In the genomic region with DNA sequence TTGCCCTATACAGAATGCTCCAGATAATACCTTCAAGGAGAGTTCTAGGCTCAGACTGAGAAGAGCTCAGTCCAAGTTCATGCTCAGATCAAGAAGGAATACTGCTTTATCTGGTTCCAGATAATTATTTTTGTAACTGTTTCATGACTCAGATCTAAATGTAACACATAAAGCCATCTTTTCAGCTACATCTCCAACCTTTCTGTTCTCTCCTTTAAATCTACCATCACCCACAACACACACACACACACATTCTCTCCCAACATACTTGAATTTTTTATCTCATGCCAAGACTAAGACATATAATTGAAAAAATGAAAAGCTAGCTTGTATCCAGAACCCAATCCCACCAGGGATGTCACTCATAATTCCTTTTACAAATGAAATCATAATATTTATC, we compare ENCODE assay signal across 21 cellular contexts. TPM values are rescaled to one million over a fixed set of nuclear protein-coding genes. Genes with fewer than 3 reads are reported as not detected.
DNase-seq lines count a peak whose midpoint lies in the region; ATAC-seq, FAIRE-seq and TF ChIP-seq lines count a peak whose summit lies in the region.
"Had no signal": no experiment of that assay in that cellular context is flagged by ENCODE, and none has a peak within 500 bp of the region (broad histone marks: within the 10 kb centered on the region; RNA-seq: fewer than 3 reads in every experiment).

No MANE protein-coding gene starts in this region.

- H3K27me3 ChIP-seq in DND-41 (ENCODE audit: insufficient read depth, low read length, poor library complexity): no peaks in the 10 kb centered on the region
- H3K27me3 ChIP-seq in HCT116 (ENCODE audit: insufficient read depth, low read length): no peaks in the 10 kb centered on the region
- H3K27me3 ChIP-seq in SJCRH30: no peaks in the 10 kb centered on the region

- H3K4me3 Mint-ChIP-seq in T-helper 17 cell: no peak overlapping the region
- H3K4me3 Mint-ChIP-seq: CD14-positive monocyte had no signal

- H3K27ac ChIP-seq in DND-41 (ENCODE audit: low read length) (peak overlapping the region; percentile 2; the same call in 1 of the 2 replicates), HCT116 (ENCODE audit: low read depth, low read length) (peak overlapping the region; percentile 82; the same call in 1 of the 2 replicates), SJCRH30 (no peak overlapping the region), kidney (ENCODE audit: low read depth in 2 of 2, low read length in 2 of 2) (no peak overlapping the region)
- H3K27ac ChIP-seq: A549, HL-60, SK-N-MC had no signal

- no TSS peak for BruUV-seq in HCT116 (replicated peaks; lab: Mats Ljungman, UMichigan)

- H3K36me3 ChIP-seq in DND-41 (ENCODE audit: insufficient read depth, low read length): peaks cover 8% of the 10 kb centered on the region
- no peaks in the 10 kb centered on the region for H3K36me3 ChIP-seq in HCT116 (ENCODE audit: control insufficient read depth in 1 of 2, insufficient read depth in 2 of 2, low read length in 2 of 2)
- no peaks in the 10 kb centered on the region for H3K36me3 ChIP-seq in SJCRH30
- H3K36me3 ChIP-seq in kidney (ENCODE audit: control insufficient read depth in 1 of 2, insufficient read depth in 2 of 2, low read length in 2 of 2): no peaks in the 10 kb centered on the region

- no peak overlapping the region for H3K4me2 ChIP-seq in DND-41 (ENCODE audit: insufficient read depth, low read length)
- H3K4me2 ChIP-seq in HCT116 (ENCODE audit: low read length): peak overlapping the region; percentile 82
- H3K4me2 ChIP-seq: A549 had no signal

- DNase-seq in DND-41 (no peak), HCT116 (ENCODE audit: low read depth, low spot score) (no peak), T-helper 17 cell (no peak), iris pigment epithelial cell (ENCODE audit: low read depth) (peak; percentile 35), SJCRH30 (no peak), T1000 (lab: John Stamatoyannopoulos, UW) (no peak), NCI-H2029 (lab: John Stamatoyannopoulos, UW) (no peak), kidney (no peak)
- DNase-seq: AML-193, H7, NCI-H1092, NCI-H146, NCI-H226, NCI-H524 treated with DMSO at 0.1 percent for 48 hours, T-helper 1 cell had no signal

- peaks cover 18% of the 10 kb centered on the region for H3K4me1 Mint-ChIP-seq in T-helper 17 cell

- TF ChIP-seq RAD21 in HCT116 (IDR thresholded peaks at IDR 0.05; ENCODE audit: low read depth): no peak

- H3K9me2 ChIP-seq in HCT116 (ENCODE audit: insufficient read depth): no peaks in the 10 kb centered on the region

- H3K4me3 ChIP-seq in DND-41 (ENCODE audit: low read depth in 1 of 2, low read length in 2 of 2): no peak overlapping the region
- no peak overlapping the region for H3K4me3 ChIP-seq in HCT116 (replicated peaks in 1 of 2; ENCODE audit: low read depth in 1 of 2, low read length in 2 of 2)
- no peak overlapping the region for H3K4me3 ChIP-seq in SJCRH30
- H3K4me3 ChIP-seq in kidney (ENCODE audit: low read length in 2 of 2): no peak overlapping the region
- H3K4me3 ChIP-seq: A549, K562, SK-N-MC had no signal

- FAIRE-seq in kidney (lab: Jason Lieb, UNC): no peak
- FAIRE-seq: A549, K562 had no signal

- ATAC-seq in DND-41 (ENCODE audit: insufficient read depth, low read depth): no peak
- ATAC-seq in HCT116: no peak
- ATAC-seq in T-helper 17 cell: no peak
- ATAC-seq: A549, K562, Panc1 had no signal

- TF ChIP-seq CTCF in DND-41 (IDR thresholded peaks at IDR 0.05; ENCODE audit: borderline replicate concordance, extremely low read depth, low read length, poor library complexity, severe bottlenecking) (no peak), HCT116 (IDR thresholded peaks at IDR 0.05 in 2 of 3, conservative IDR thresholded peaks at IDR 0.05 in 1 of 3; ENCODE audit: borderline replicate concordance in 1 of 3, insufficient read depth in 1 of 3, low read depth in 2 of 3, low read length in 2 of 3) (no peak), kidney (IDR thresholded peaks at IDR 0.05; ENCODE audit: borderline replicate concordance, extremely low read depth, insufficient read depth) (no peak)

- CTCF ChIA-PET in HCT116 (lab: Charles Lee): no interaction called here

- TF ChIP-seq POLR2A in HCT116 (IDR thresholded peaks at IDR 0.05; ENCODE audit: borderline replicate concordance, extremely low read depth, insufficient read depth, insufficient read length): no peak

- RAD21 ChIA-PET in HCT116 (lab: Charles Lee; ENCODE audit: low non-redundant PET in 1 of 2, low total read pairs in 2 of 2, uncharacterized antibody in 2 of 2, unreplicated experiment in 2 of 2): no interaction called here

- H3K9ac ChIP-seq in DND-41 (ENCODE audit: low read depth, low read length) (no peak overlapping the region), HCT116 (ENCODE audit: low read length) (peak overlapping the region; percentile 50; the same call in 1 of the 2 replicates), kidney (ENCODE audit: low read length in 2 of 2) (no peak overlapping the region)

- H3K27me3 Mint-ChIP-seq in T-helper 17 cell: no peaks in the 10 kb centered on the region

- intact Hi-C loops in HCT116 (cut with micrococcal nuclease): no loop called here
- intact Hi-C loops in kidney (cut with DNase I): no loop called here

- H3K79me2 ChIP-seq in DND-41 (ENCODE audit: insufficient read depth, low read length) (peaks cover 100% of the 10 kb centered on the region), HCT116 (ENCODE audit: insufficient read depth, low read length) (peaks cover 90% of the 10 kb centered on the region)

- POLR2A ChIA-PET in HCT116 (lab: Charles Lee): no interaction called here

- H3K36me3 Mint-ChIP-seq in T-helper 17 cell (ENCODE audit: low read depth): peaks cover 2% of the 10 kb centered on the region

- H3K4me1 ChIP-seq in DND-41 (ENCODE audit: insufficient read depth, low read length) (peaks cover 69% of the 10 kb centered on the region), HCT116 (ENCODE audit: control insufficient read depth in 1 of 2, insufficient read depth in 2 of 2, low read length in 2 of 2) (peaks cover 48 to 54% of the 10 kb centered on the region in 2 experiments), SJCRH30 (no peaks in the 10 kb centered on the region), kidney (ENCODE audit: control insufficient read depth in 1 of 2, insufficient read depth in 1 of 2, low read depth in 1 of 2, low read length in 2 of 2) (peaks cover 0 to 2% of the 10 kb centered on the region in 2 donors)

- H4K20me1 ChIP-seq in DND-41 (ENCODE audit: insufficient read depth, low read length) (peaks cover 9% of the 10 kb centered on the region), HCT116 (ENCODE audit: insufficient read depth) (no peaks in the 10 kb centered on the region)

- H3K9me3 ChIP-seq in DND-41 (ENCODE audit: insufficient read depth, low read length, severe bottlenecking) (no peaks in the 10 kb centered on the region), HCT116 (ENCODE audit: control insufficient read depth in 1 of 2, insufficient read depth in 1 of 2, low read depth in 1 of 2, low read length in 2 of 2) (no peaks in the 10 kb centered on the region), T-helper 17 cell (ENCODE audit: control insufficient read depth, low read length, poor library complexity, severe bottlenecking) (no peaks in the 10 kb centered on the region), SJCRH30 (replicated peaks) (no peaks in the 10 kb centered on the region), kidney (ENCODE audit: control insufficient read depth in 1 of 2, low read length in 2 of 2) (no peaks in the 10 kb centered on the region)
- H3K9me3 ChIP-seq: A549 had no signal

- peak overlapping the region; percentile 32 for H3K27ac Mint-ChIP-seq in T-helper 17 cell
- H3K27ac Mint-ChIP-seq: CD14-positive monocyte had no signal

- H2AFZ ChIP-seq in DND-41 (ENCODE audit: low read depth, low read length) (no peak overlapping the region), HCT116 (ENCODE audit: low read depth, low read length, poor library complexity, severe bottlenecking) (no peak overlapping the region)

TF ChIP-seq in HCT116, 20 proteins besides CTCF, POLR2A, EP300 and RAD21 (continues in another document):
- TF ChIP-seq SP1 (IDR thresholded peaks at IDR 0.05; ENCODE audit: low read depth) (no peak), POLR2AphosphoS5 (IDR thresholded peaks at IDR 0.05; ENCODE audit: low read depth, low read length) (no peak), TCF7L2 (IDR thresholded peaks at IDR 0.05; ENCODE audit: borderline replicate concordance, extremely low read depth, insufficient read depth, insufficient read length) (no peak), ZFX (IDR thresholded peaks at IDR 0.05) (no peak), EGR1 (IDR thresholded peaks at IDR 0.05; ENCODE audit: low read depth) (no peak)
- TF ChIP-seq, protein P1, sequence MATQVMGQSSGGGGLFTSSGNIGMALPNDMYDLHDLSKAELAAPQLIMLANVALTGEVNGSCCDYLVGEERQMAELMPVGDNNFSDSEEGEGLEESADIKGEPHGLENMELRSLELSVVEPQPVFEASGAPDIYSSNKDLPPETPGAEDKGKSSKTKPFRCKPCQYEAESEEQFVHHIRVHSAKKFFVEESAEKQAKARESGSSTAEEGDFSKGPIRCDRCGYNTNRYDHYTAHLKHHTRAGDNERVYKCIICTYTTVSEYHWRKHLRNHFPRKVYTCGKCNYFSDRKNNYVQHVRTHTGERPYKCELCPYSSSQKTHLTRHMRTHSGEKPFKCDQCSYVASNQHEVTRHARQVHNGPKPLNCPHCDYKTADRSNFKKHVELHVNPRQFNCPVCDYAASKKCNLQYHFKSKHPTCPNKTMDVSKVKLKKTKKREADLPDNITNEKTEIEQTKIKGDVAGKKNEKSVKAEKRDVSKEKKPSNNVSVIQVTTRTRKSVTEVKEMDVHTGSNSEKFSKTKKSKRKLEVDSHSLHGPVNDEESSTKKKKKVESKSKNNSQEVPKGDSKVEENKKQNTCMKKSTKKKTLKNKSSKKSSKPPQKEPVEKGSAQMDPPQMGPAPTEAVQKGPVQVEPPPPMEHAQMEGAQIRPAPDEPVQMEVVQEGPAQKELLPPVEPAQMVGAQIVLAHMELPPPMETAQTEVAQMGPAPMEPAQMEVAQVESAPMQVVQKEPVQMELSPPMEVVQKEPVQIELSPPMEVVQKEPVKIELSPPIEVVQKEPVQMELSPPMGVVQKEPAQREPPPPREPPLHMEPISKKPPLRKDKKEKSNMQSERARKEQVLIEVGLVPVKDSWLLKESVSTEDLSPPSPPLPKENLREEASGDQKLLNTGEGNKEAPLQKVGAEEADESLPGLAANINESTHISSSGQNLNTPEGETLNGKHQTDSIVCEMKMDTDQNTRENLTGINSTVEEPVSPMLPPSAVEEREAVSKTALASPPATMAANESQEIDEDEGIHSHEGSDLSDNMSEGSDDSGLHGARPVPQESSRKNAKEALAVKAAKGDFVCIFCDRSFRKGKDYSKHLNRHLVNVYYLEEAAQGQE (IDR thresholded peaks at IDR 0.05; ENCODE audit: low read depth): no peak
- TF ChIP-seq, protein P2, sequence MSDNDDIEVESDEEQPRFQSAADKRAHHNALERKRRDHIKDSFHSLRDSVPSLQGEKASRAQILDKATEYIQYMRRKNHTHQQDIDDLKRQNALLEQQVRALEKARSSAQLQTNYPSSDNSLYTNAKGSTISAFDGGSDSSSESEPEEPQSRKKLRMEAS (IDR thresholded peaks at IDR 0.05): no peak

RNA-seq across cellular contexts. Expression of a gene that starts 7.6 kb away (rescaled TPM):
- total RNA-seq in HCT116 (2021; ENCODE audit: unreplicated experiment) (17.3 TPM), T-helper 17 cell (10 to 100 TPM; 10.6 to 11.8 TPM), kidney (21.8 TPM)
- 3.1 and 3.4 TPM in 2 replicates for polyA plus RNA-seq in HCT116 (2012)
- 16.4 and 20.3 TPM in 2 replicates for total RNA-seq in SJCRH30 (2014; rRNA removed; shearing (Covaris generic))
- 2.5 TPM for polyA plus RNA-seq in kidney (ENCODE audit: insufficient read depth, low read depth, low replicate concordance)

Comparison
In these comparisons a context has a peak if more than half of its experiments do, and no peak if none do; other contexts are left out.
1. H3K27ac ChIP-seq: peak in DND-41 (single experiment) and HCT116 (single experiment); none in SJCRH30 (single experiment) and kidney (0 of 2).